In genomic region chr12:57776247-57776587, GRCh38 we compare ENCODE assay signal across 30 cellular contexts. TPM values are rescaled to one million over a fixed set of nuclear protein-coding genes. Genes with fewer than 3 reads are reported as not detected.
"Had no signal": no experiment of that assay in that cellular context is flagged by ENCODE, and none has a peak within 500 bp of the region (broad histone marks: within the 10 kb centered on the region; RNA-seq: fewer than 3 reads in every experiment).

No MANE protein-coding gene starts in this region.

- H3K27me3 Mint-ChIP-seq: natural killer cell treated with Interleukin-12 subunit alpha and Interleukin-12 subunit beta and Interleukin-15 and Interleukin-18, amount 100 ng/mL, for 72 hours had no signal

- H3K36me3 Mint-ChIP-seq: natural killer cell treated with Interleukin-12 subunit alpha and Interleukin-12 subunit beta and Interleukin-15 and Interleukin-18, amount 100 ng/mL, for 72 hours; neural progenitor cell had no signal

- H3K27me3 ChIP-seq: heart right ventricle, hepatocyte, left lung, pancreas, stomach, testis, thyroid gland, transverse colon, upper lobe of left lung, vagina had no signal

- H3K4me2 ChIP-seq: hepatocyte, neural progenitor cell had no signal

- H3K4me1 ChIP-seq: neural progenitor cell had no signal

- H3K27ac ChIP-seq: heart right ventricle, hepatocyte, left lung, neural progenitor cell, neutrophil, pancreas, prostate gland, stomach, testis, thyroid gland, transverse colon, upper lobe of left lung, vagina had no signal

- H3K36me3 ChIP-seq: neural progenitor cell, neutrophil, pancreas, prostate gland, thyroid gland, transverse colon, vagina had no signal

- DNase-seq: heart right ventricle; immature natural killer cell; kidney; left colon; left lung; midbrain; mucosa of descending colon; naive thymus-derived CD4-positive, alpha-beta T cell; occipital lobe; pancreas; posterior cingulate gyrus; retina; right cardiac atrium; stimulated activated CD4-positive, alpha-beta T cell treated with anti-CD3 and anti-CD28 coated beads, Interleukin-4, amount 100 ng/mL, for 24 hours; stimulated activated naive CD4-positive, alpha-beta T cell; stomach; testis; thyroid gland; transverse colon; upper lobe of left lung had no signal

- H3K9me3 ChIP-seq: heart right ventricle, left lung, mucosa of descending colon, neutrophil, pancreas, prostate gland, stomach, testis, thyroid gland, transverse colon, upper lobe of left lung, vagina had no signal

- H3K9me3 Mint-ChIP-seq: immature natural killer cell; naive thymus-derived CD4-positive, alpha-beta T cell; natural killer cell treated with Interleukin-12 subunit alpha and Interleukin-12 subunit beta and Interleukin-15 and Interleukin-18, amount 100 ng/mL, for 72 hours; stimulated activated effector memory CD8-positive, alpha-beta T cell treated with anti-CD3 and anti-CD28 coated beads, Interleukin-12 subunit alpha, Interleukin-12 subunit beta, amount 100 ng/mL, for 72 hours had no signal

- H3K4me3 ChIP-seq: heart right ventricle, hepatocyte, left lung, lung, mucosa of descending colon, neural progenitor cell, pancreas, prostate gland, skin epidermis, stomach, testis, thyroid gland, transverse colon, upper lobe of left lung, vagina had no signal

- H3K27ac Mint-ChIP-seq: natural killer cell treated with Interleukin-12 subunit alpha and Interleukin-12 subunit beta and Interleukin-15 and Interleukin-18, amount 100 ng/mL, for 72 hours; neural progenitor cell; stimulated activated effector memory CD8-positive, alpha-beta T cell treated with anti-CD3 and anti-CD28 coated beads, Interleukin-12 subunit alpha, Interleukin-12 subunit beta, amount 100 ng/mL, for 72 hours had no signal

- H3K4me3 Mint-ChIP-seq: natural killer cell treated with Interleukin-12 subunit alpha and Interleukin-12 subunit beta and Interleukin-15 and Interleukin-18, amount 100 ng/mL, for 72 hours; neural progenitor cell; stimulated activated effector memory CD8-positive, alpha-beta T cell treated with anti-CD3 and anti-CD28 coated beads, Interleukin-12 subunit alpha, Interleukin-12 subunit beta, amount 100 ng/mL, for 72 hours had no signal

- ATAC-seq: heart right ventricle; left colon; left lung; mucosa of descending colon; naive thymus-derived CD4-positive, alpha-beta T cell; natural killer cell treated with Interleukin-12 subunit alpha and Interleukin-12 subunit beta and Interleukin-15 and Interleukin-18, amount 100 ng/mL, for 72 hours; pancreas; right cardiac atrium; sciatic nerve; stimulated activated effector memory CD8-positive, alpha-beta T cell treated with anti-CD3 and anti-CD28 coated beads, Interleukin-12 subunit alpha, Interleukin-12 subunit beta, amount 100 ng/mL, for 72 hours had no signal

RNA-seq across cellular contexts. Expression of gene CYP27B1, which starts 9.3 kb away (rescaled TPM):
- total RNA-seq: occipital lobe had no signal
- polyA plus RNA-seq: immature natural killer cell had no signal
